Comparison of ENCODE assay signal across 17 cellular contexts in genomic region chr14:58765843-58766242, GRCh38.
DNase-seq lines count a peak whose midpoint lies in the region; ATAC-seq lines count a peak whose summit lies in the region.
"Had no signal": no experiment of that assay in that cellular context is flagged by ENCODE, and none has a peak within 500 bp of the region (broad histone marks: within the 10 kb centered on the region; RNA-seq: fewer than 3 reads in every experiment).

No MANE protein-coding gene starts in this region.

- H3K4me1 Mint-ChIP-seq in activated CD4-positive, alpha-beta T cell treated with anti-CD3 and anti-CD28 coated beads, Interleukin-2, amount 10 ng/mL, durations not matched to agents 24 days and 14 days = no peaks in the 10 kb centered on the region
- H3K4me1 Mint-ChIP-seq in activated CD4-positive, alpha-beta T cell treated with anti-CD3 and anti-CD28 coated beads for 36 hours = no peaks in the 10 kb centered on the region
- H3K4me1 Mint-ChIP-seq in activated T-cell treated with anti-CD3 and anti-CD28 coated beads, Interleukin-2, amount 50 U/mL, for 24 hours (ENCODE audit: low read depth) = no peaks in the 10 kb centered on the region

- H3K9ac ChIP-seq in BLaER1 treated with 17β-estradiol and CSF1 and Interleukin-3, amounts not matched to agents 10 nM and 100 nM = peak overlapping the region in 9 of 11 experiments; percentile 1 to 61 (median 56); a peak in 14 of 22 replicates
- no peak overlapping the region for H3K9ac ChIP-seq in mesendoderm (ENCODE audit: low read length)
- no peak overlapping the region for H3K9ac ChIP-seq in neuronal stem cell (ENCODE audit: low read depth, low read length, poor library complexity)

- H3K79me1 ChIP-seq in mesendoderm (ENCODE audit: low read length) (no peaks in the 10 kb centered on the region), neuronal stem cell (ENCODE audit: low read depth, low read length) (no peaks in the 10 kb centered on the region)

- no peak overlapping the region for H3K56ac ChIP-seq in mesendoderm (ENCODE audit: low read length)

- H2AFZ ChIP-seq in neuronal stem cell (ENCODE audit: low read length) = peak overlapping the region; percentile 83
- H2AFZ ChIP-seq: PC-9 had no signal

- CTCF ChIA-PET in activated CD4-positive, alpha-beta T cell treated with anti-CD3 and anti-CD28 coated beads for 36 hours (lab: Charles Lee) = no interaction called here

- no peaks in the 10 kb centered on the region for H3K9me3 Mint-ChIP-seq in activated CD4-positive, alpha-beta T cell treated with anti-CD3 and anti-CD28 coated beads, Interleukin-2, amount 10 ng/mL, durations not matched to agents 24 days and 14 days
- H3K9me3 Mint-ChIP-seq in activated CD4-positive, alpha-beta T cell treated with anti-CD3 and anti-CD28 coated beads for 36 hours (ENCODE audit: low read depth) = no peaks in the 10 kb centered on the region
- no peaks in the 10 kb centered on the region for H3K9me3 Mint-ChIP-seq in activated T-cell treated with anti-CD3 and anti-CD28 coated beads, Interleukin-2, amount 50 U/mL, for 24 hours

- H4K20me1 ChIP-seq in BLaER1 treated with 17β-estradiol and CSF1 and Interleukin-3, amounts not matched to agents 10 nM and 100 nM = no peaks in the 10 kb centered on the region

- peak overlapping the region in 3 of 10 experiments; percentile 11 to 33 (median 14); a peak in 6 of 20 replicates for H3K4me3 ChIP-seq in BLaER1 treated with 17β-estradiol and CSF1 and Interleukin-3, amounts not matched to agents 10 nM and 100 nM
- H3K4me3 ChIP-seq in SJCRH30 = peak overlapping the region; percentile 44
- no peak overlapping the region for H3K4me3 ChIP-seq in mesendoderm (ENCODE audit: low read length)
- H3K4me3 ChIP-seq in neuronal stem cell (ENCODE audit: low read length in 2 of 2) = peak overlapping the region in 1 of 2 donors; percentile 39
- H3K4me3 ChIP-seq: PC-9 had no signal

- no peak overlapping the region for H3K23ac ChIP-seq in mesendoderm (ENCODE audit: low read length)
- H3K23ac ChIP-seq in neuronal stem cell (ENCODE audit: low read depth, low read length, poor library complexity) = no peak overlapping the region

- intact Hi-C loops in activated CD4-positive, alpha-beta T cell treated with anti-CD3 and anti-CD28 coated beads, Interleukin-2, amount 10 ng/mL, durations not matched to agents 24 days and 14 days (cut with micrococcal nuclease) = no loop called here
- intact Hi-C loops in activated CD4-positive, alpha-beta T cell treated with anti-CD3 and anti-CD28 coated beads for 36 hours (cut with DNase I, micrococcal nuclease) = no loop called here

- no peaks in the 10 kb centered on the region for H3K36me3 Mint-ChIP-seq in activated CD4-positive, alpha-beta T cell treated with anti-CD3 and anti-CD28 coated beads, Interleukin-2, amount 10 ng/mL, durations not matched to agents 24 days and 14 days (ENCODE audit: low read depth)
- H3K36me3 Mint-ChIP-seq in activated CD4-positive, alpha-beta T cell treated with anti-CD3 and anti-CD28 coated beads for 36 hours (ENCODE audit: low read depth) = no peaks in the 10 kb centered on the region
- H3K36me3 Mint-ChIP-seq in activated T-cell treated with anti-CD3 and anti-CD28 coated beads, Interleukin-2, amount 50 U/mL, for 24 hours (ENCODE audit: low read depth) = no peaks in the 10 kb centered on the region

- H3K27me3 ChIP-seq in BLaER1 treated with 17β-estradiol and CSF1 and Interleukin-3, amounts not matched to agents 10 nM and 100 nM = no peaks in the 10 kb centered on the region
- H3K27me3 ChIP-seq in SJCRH30 = no peaks in the 10 kb centered on the region
- no peaks in the 10 kb centered on the region for H3K27me3 ChIP-seq in mesendoderm (ENCODE audit: insufficient read depth, low read length, poor library complexity)
- no peaks in the 10 kb centered on the region for H3K27me3 ChIP-seq in neuronal stem cell (ENCODE audit: control insufficient read depth in 3 of 3, insufficient read depth in 3 of 3, low read depth in 1 of 3, low read length in 3 of 3)

- H2BK12ac ChIP-seq in neuronal stem cell (ENCODE audit: low read length) = no peak overlapping the region

- no peak overlapping the region for H4K8ac ChIP-seq in mesendoderm (ENCODE audit: low read depth, low read length)
- no peak overlapping the region for H4K8ac ChIP-seq in neuronal stem cell (ENCODE audit: low read depth, low read length)

- H3K4me3 Mint-ChIP-seq in activated CD4-positive, alpha-beta T cell treated with anti-CD3 and anti-CD28 coated beads, Interleukin-2, amount 10 ng/mL, durations not matched to agents 24 days and 14 days = no peak overlapping the region
- H3K4me3 Mint-ChIP-seq in activated CD4-positive, alpha-beta T cell treated with anti-CD3 and anti-CD28 coated beads for 36 hours = no peak overlapping the region
- no peak overlapping the region for H3K4me3 Mint-ChIP-seq in activated T-cell treated with anti-CD3 and anti-CD28 coated beads, Interleukin-2, amount 50 U/mL, for 24 hours

- ATAC-seq in activated CD4-positive, alpha-beta T cell treated with anti-CD3 and anti-CD28 coated beads for 36 hours = no peak

- no peaks in the 10 kb centered on the region for H3K27me3 Mint-ChIP-seq in activated CD4-positive, alpha-beta T cell treated with anti-CD3 and anti-CD28 coated beads, Interleukin-2, amount 10 ng/mL, durations not matched to agents 24 days and 14 days
- no peaks in the 10 kb centered on the region for H3K27me3 Mint-ChIP-seq in activated CD4-positive, alpha-beta T cell treated with anti-CD3 and anti-CD28 coated beads for 36 hours
- no peaks in the 10 kb centered on the region for H3K27me3 Mint-ChIP-seq in activated T-cell treated with anti-CD3 and anti-CD28 coated beads, Interleukin-2, amount 50 U/mL, for 24 hours

- H3K27ac ChIP-seq in BLaER1 treated with 17β-estradiol and CSF1 and Interleukin-3, amounts not matched to agents 10 nM and 100 nM = peak overlapping the region in 10 of 11 experiments; percentile 39 to 74 (median 57); a peak in 16 of 22 replicates
- H3K27ac ChIP-seq in SJCRH30 (peak overlapping the region; percentile 92), mesendoderm (ENCODE audit: low read depth, low read length) (no peak overlapping the region), neuronal stem cell (replicated peaks; ENCODE audit: low read length) (no peak overlapping the region)
- H3K27ac ChIP-seq: C4-2B, PC-9, RWPE1 had no signal

- H2BK15ac ChIP-seq in mesendoderm (replicated peaks; ENCODE audit: low read depth) (no peak overlapping the region), neuronal stem cell (ENCODE audit: low read length) (no peak overlapping the region)

- no peak overlapping the region for H3K4ac ChIP-seq in mesendoderm (ENCODE audit: low read depth, low read length)
- H3K4ac ChIP-seq in neuronal stem cell (ENCODE audit: low read length) = no peak overlapping the region

- DNase-seq in SJCRH30 (no peak), mesendoderm (peak; percentile 72), neuronal stem cell (ENCODE audit: low spot score) (no peak)
- DNase-seq in activated CD4-positive, alpha-beta T cell treated with anti-CD3 and anti-CD28 coated beads, Interleukin-2, amount 10 ng/mL, durations not matched to agents 24 days and 14 days = no peak
- no peak for DNase-seq in activated CD4-positive, alpha-beta T cell treated with anti-CD3 and anti-CD28 coated beads for 36 hours
- no peak for DNase-seq in activated T-cell treated with anti-CD3 and anti-CD28 coated beads, Interleukin-2, amount 50 U/mL, for 24 hours
- DNase-seq: DND-41, H7, IMR-90, NCI-H1417 treated with DMSO at 0.1 percent for 48 hours, NCI-H187 treated with DMSO at 0.1 percent for 48 hours, NCI-H2227 treated with DMSO at 0.1 percent for 48 hours, NCI-H510A treated with DMSO at 0.1 percent for 48 hours, PC-9 had no signal

- WGBS in mesendoderm (ENCODE audit: extremely low coverage, insufficient coverage, low lambda C conversion rate) = no CpG with 5 or more reads among the region's 6 CpGs
- no CpG with 5 or more reads among the region's 6 CpGs for WGBS in neuronal stem cell (ENCODE audit: extremely low coverage in 2 of 2, insufficient read length in 2 of 2, insufficient replicate concordance in 1 of 2), 2 donors

- H3K4me1 ChIP-seq in BLaER1 treated with 17β-estradiol and CSF1 and Interleukin-3, amounts not matched to agents 10 nM and 100 nM = peaks cover 12 to 66% (median 23%) of the 10 kb centered on the region in 10 experiments
- H3K4me1 ChIP-seq in SJCRH30 (peaks cover 19% of the 10 kb centered on the region), mesendoderm (ENCODE audit: control insufficient read depth, low read depth, low read length) (no peaks in the 10 kb centered on the region), neuronal stem cell (ENCODE audit: control insufficient read depth in 2 of 2, insufficient read depth in 1 of 2, low read depth in 1 of 2, low read length in 2 of 2) (peaks cover 5 to 18% of the 10 kb centered on the region in 2 donors)

- H4K5ac ChIP-seq in mesendoderm (ENCODE audit: low read length) = no peak overlapping the region

- H2AK5ac ChIP-seq in mesendoderm (ENCODE audit: low read length) (no peak overlapping the region), neuronal stem cell (ENCODE audit: low read depth, low read length) (no peak overlapping the region)

- no peaks in the 10 kb centered on the region for H3K36me3 ChIP-seq in BLaER1 treated with 17β-estradiol and CSF1 and Interleukin-3, amounts not matched to agents 10 nM and 100 nM
- H3K36me3 ChIP-seq in SJCRH30 (no peaks in the 10 kb centered on the region), mesendoderm (ENCODE audit: control insufficient read depth, insufficient read depth, low read length) (no peaks in the 10 kb centered on the region), neuronal stem cell (replicated peaks in 1 of 2; ENCODE audit: control insufficient read depth in 2 of 2, insufficient read depth in 2 of 2, low read length in 2 of 2) (no peaks in the 10 kb centered on the region)

- no peak overlapping the region for H4K91ac ChIP-seq in neuronal stem cell (ENCODE audit: low read depth, low read length, poor library complexity)

- H3K18ac ChIP-seq in mesendoderm (ENCODE audit: low read length) (no peak overlapping the region), neuronal stem cell (ENCODE audit: low read length) (no peak overlapping the region)

- H3K27ac Mint-ChIP-seq in activated CD4-positive, alpha-beta T cell treated with anti-CD3 and anti-CD28 coated beads, Interleukin-2, amount 10 ng/mL, durations not matched to agents 24 days and 14 days = no peak overlapping the region
- H3K27ac Mint-ChIP-seq in activated CD4-positive, alpha-beta T cell treated with anti-CD3 and anti-CD28 coated beads for 36 hours = no peak overlapping the region
- no peak overlapping the region for H3K27ac Mint-ChIP-seq in activated T-cell treated with anti-CD3 and anti-CD28 coated beads, Interleukin-2, amount 50 U/mL, for 24 hours

- peak overlapping the region; percentile 66 to 92 (median 82) for H3K4me2 ChIP-seq in BLaER1 treated with 17β-estradiol and CSF1 and Interleukin-3, amounts not matched to agents 10 nM and 100 nM
- H3K4me2 ChIP-seq in mesendoderm (ENCODE audit: low read length) = no peak overlapping the region
- no peak overlapping the region for H3K4me2 ChIP-seq in neuronal stem cell (ENCODE audit: insufficient read depth, low read length, poor library complexity, severe bottlenecking)
- H3K4me2 ChIP-seq: PC-9 had no signal

- H3K79me2 ChIP-seq in mesendoderm (ENCODE audit: control insufficient read depth, insufficient read depth, low read length) = no peaks in the 10 kb centered on the region

- POLR2A ChIA-PET in activated CD4-positive, alpha-beta T cell treated with anti-CD3 and anti-CD28 coated beads for 36 hours (lab: Charles Lee) = no interaction called here

- H3K9me3 ChIP-seq in BLaER1 treated with 17β-estradiol and CSF1 and Interleukin-3, amounts not matched to agents 10 nM and 100 nM (replicated peaks in 1 of 11) = peaks cover 0 to 9% (median 0%) of the 10 kb centered on the region in 11 experiments; a peak in 5 of 22 replicates
- H3K9me3 ChIP-seq in SJCRH30 (replicated peaks) (no peaks in the 10 kb centered on the region), neuronal stem cell (replicated peaks in 1 of 2; ENCODE audit: control insufficient read depth in 2 of 2, insufficient read depth in 1 of 2, low read depth in 1 of 2, low read length in 2 of 2) (no peaks in the 10 kb centered on the region)

- no peak overlapping the region for H3K14ac ChIP-seq in neuronal stem cell (ENCODE audit: low read length)

- H2BK5ac ChIP-seq in mesendoderm (ENCODE audit: low read length) = no peak overlapping the region
- H2BK5ac ChIP-seq in neuronal stem cell (ENCODE audit: low read length) = no peak overlapping the region

- no peak overlapping the region for H2BK120ac ChIP-seq in mesendoderm (ENCODE audit: low read depth, low read length)
- H2BK120ac ChIP-seq in neuronal stem cell (ENCODE audit: low read depth, low read length) = no peak overlapping the region

Comparison
In these comparisons a context has a peak if more than half of its experiments do, and no peak if none do; other contexts are left out.
1. H3K27ac ChIP-seq: peak in BLaER1 treated with 17β-estradiol and CSF1 and Interleukin-3, amounts not matched to agents 10 nM and 100 nM (10 of 11) and SJCRH30 (single experiment); none in mesendoderm (single experiment) and neuronal stem cell (single experiment).
2. H3K4me2 ChIP-seq: peak in BLaER1 treated with 17β-estradiol and CSF1 and Interleukin-3, amounts not matched to agents 10 nM and 100 nM (11 of 11); none in mesendoderm (single experiment) and neuronal stem cell (single experiment).
3. H3K9ac ChIP-seq: peak in BLaER1 treated with 17β-estradiol and CSF1 and Interleukin-3, amounts not matched to agents 10 nM and 100 nM (9 of 11); none in mesendoderm (single experiment) and neuronal stem cell (single experiment).